Comparison of ENCODE assay signal across 20 cellular contexts in the genomic region with DNA sequence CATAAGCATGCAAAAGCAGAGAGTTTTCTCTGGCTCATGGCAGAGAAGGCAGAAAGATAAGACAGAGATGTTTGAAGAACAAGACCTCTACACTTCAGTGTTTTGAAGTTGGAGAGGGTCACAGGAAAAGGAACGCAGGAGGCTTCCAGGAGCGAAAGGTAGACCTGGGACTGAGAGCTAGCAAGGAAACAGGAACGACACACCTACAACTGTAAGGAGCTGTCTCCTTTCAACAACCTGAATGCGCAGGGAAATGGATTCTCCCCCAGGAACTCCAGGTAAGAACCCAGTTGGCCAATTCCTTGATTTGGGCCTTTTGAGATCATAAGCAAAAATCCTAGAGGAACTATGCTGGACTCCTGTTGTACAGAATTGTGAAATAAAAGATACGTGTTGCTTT.
DNase-seq lines count a peak whose midpoint lies in the region; ATAC-seq and TF ChIP-seq lines count a peak whose summit lies in the region.
"Had no signal": no experiment of that assay in that cellular context is flagged by ENCODE, and none has a peak within 500 bp of the region (broad histone marks: within the 10 kb centered on the region; RNA-seq: fewer than 3 reads in every experiment).

No MANE protein-coding gene starts in this region.

- H4K20me1 ChIP-seq in GM23338 (replicated peaks; ENCODE audit: insufficient read depth) = no peaks in the 10 kb centered on the region
- H4K20me1 ChIP-seq: BLaER1 treated with 17β-estradiol and CSF1 and Interleukin-3, amounts not matched to agents 10 nM and 100 nM had no signal

- 88 to 92% (median 91%) methylated on average over 5 of the region's 5 CpGs for WGBS in psoas muscle, 3 donors

- no peak overlapping the region for H3K9ac ChIP-seq in mucosa of rectum (ENCODE audit: low read depth in 1 of 2, low read length in 2 of 2)
- H3K9ac ChIP-seq: BLaER1 treated with 17β-estradiol and CSF1 and Interleukin-3, amounts not matched to agents 10 nM and 100 nM had no signal

- no peak overlapping the region for H3K4me2 ChIP-seq in GM23338
- H3K4me2 ChIP-seq: A549; BLaER1 treated with 17β-estradiol and CSF1 and Interleukin-3, amounts not matched to agents 10 nM and 100 nM had no signal

- DNase-seq in GM23338 (ENCODE audit: low spot score) (no peak), endothelial cell (ENCODE audit: low spot score) (no peak), left colon (no peak), lower lobe of right lung (no peak), psoas muscle (no peak)
- DNase-seq: AML-193; Caco-2; Calu3; CD4-positive, alpha-beta T cell; CD8-positive, alpha-beta T cell; DMS79 treated with DMSO at 0.1 percent for 48 hours; GF-D8 had no signal

- H3K27me3 ChIP-seq in GM23338 (ENCODE audit: insufficient read depth) (no peaks in the 10 kb centered on the region), mucosa of rectum (ENCODE audit: control insufficient read depth in 2 of 2, insufficient read depth in 2 of 2, low read length in 2 of 2) (no peaks in the 10 kb centered on the region), lower lobe of right lung (ENCODE audit: low read depth) (no peaks in the 10 kb centered on the region), psoas muscle (ENCODE audit: insufficient read depth in 3 of 3, low read length in 2 of 3) (no peaks in the 10 kb centered on the region)
- H3K27me3 ChIP-seq: BLaER1 treated with 17β-estradiol and CSF1 and Interleukin-3, amounts not matched to agents 10 nM and 100 nM had no signal

- no peaks in the 10 kb centered on the region; the same call in 1 of the 2 replicates for H3K9me2 ChIP-seq in GM23338 (ENCODE audit: insufficient read depth)

- ATAC-seq in GM23338 (no peak), left colon (peak; percentile 74), lower lobe of right lung (no peak), psoas muscle (no peak), GM21360 (IDR thresholded peaks at IDR 0.05; ENCODE audit: unreplicated experiment) (no peak), GM19397 (IDR thresholded peaks at IDR 0.05; ENCODE audit: unreplicated experiment) (no peak)
- ATAC-seq: A549; CD8-positive, alpha-beta T cell had no signal

- H3K9me3 Mint-ChIP-seq in GM23338 = peaks cover 23% of the 10 kb centered on the region
- no peaks in the 10 kb centered on the region for H3K9me3 Mint-ChIP-seq in endothelial cell (ENCODE audit: unreplicated experiment)

- H3K4me3 Mint-ChIP-seq in GM23338 = no peak overlapping the region
- H3K4me3 Mint-ChIP-seq in endothelial cell (ENCODE audit: unreplicated experiment) = peak overlapping the region; percentile 42
- H3K4me3 Mint-ChIP-seq: B cell; CD4-positive, alpha-beta T cell; CD8-positive, alpha-beta T cell had no signal

- intact Hi-C loops in left colon (cut with DNase I, micrococcal nuclease) (no loop called here), lower lobe of right lung (cut with DNase I) (no loop called here), psoas muscle (cut with DNase I) (no loop called here)

- H3K27me3 Mint-ChIP-seq in GM23338 (ENCODE audit: insufficient read depth, low read depth, poor library complexity) (no peaks in the 10 kb centered on the region), endothelial cell (ENCODE audit: unreplicated experiment) (peaks cover 1% of the 10 kb centered on the region)
- H3K27me3 Mint-ChIP-seq: B cell; CD4-positive, alpha-beta T cell had no signal

- H3K4me3 ChIP-seq in GM23338 (no peak overlapping the region), mucosa of rectum (ENCODE audit: low read length in 2 of 2) (peak overlapping the region in 1 of 2 donors; percentile 16), lower lobe of right lung (no peak overlapping the region), psoas muscle (no peak overlapping the region)
- H3K4me3 ChIP-seq: A549; BLaER1 treated with 17β-estradiol and CSF1 and Interleukin-3, amounts not matched to agents 10 nM and 100 nM had no signal

- H3K4me1 ChIP-seq in GM23338 (ENCODE audit: insufficient read depth) (no peaks in the 10 kb centered on the region), mucosa of rectum (ENCODE audit: control insufficient read depth in 2 of 2, insufficient read depth in 2 of 2, low read length in 2 of 2) (peaks cover 12 to 18% of the 10 kb centered on the region in 2 donors), lower lobe of right lung (no peaks in the 10 kb centered on the region), psoas muscle (no peaks in the 10 kb centered on the region)
- H3K4me1 ChIP-seq: A549; BLaER1 treated with 17β-estradiol and CSF1 and Interleukin-3, amounts not matched to agents 10 nM and 100 nM; Caco-2 had no signal

- H3K9me3 ChIP-seq in mucosa of rectum (ENCODE audit: control insufficient read depth in 2 of 2, low read length in 2 of 2) (peaks cover 0 to 2% of the 10 kb centered on the region in 2 donors), lower lobe of right lung (no peaks in the 10 kb centered on the region), psoas muscle (no peaks in the 10 kb centered on the region)
- H3K9me3 ChIP-seq: A549, Caco-2 had no signal

- H3K27ac ChIP-seq in GM23338 (ENCODE audit: low read depth) (no peak overlapping the region), mucosa of rectum (ENCODE audit: low read depth in 2 of 2, low read length in 2 of 2) (peak overlapping the region; percentile 33 to 42), lower lobe of right lung (no peak overlapping the region), psoas muscle (no peak overlapping the region)
- H3K27ac ChIP-seq: 22Rv1; A549; BLaER1 treated with 17β-estradiol and CSF1 and Interleukin-3, amounts not matched to agents 10 nM and 100 nM; C4-2B had no signal

- no peaks in the 10 kb centered on the region for H3F3A ChIP-seq in GM23338 (replicated peaks; ENCODE audit: low read depth)

- H3K79me2 ChIP-seq in GM23338 (replicated peaks; ENCODE audit: insufficient read depth) = no peaks in the 10 kb centered on the region

- H2AFZ ChIP-seq in GM23338 = 0 out of 2 replicates have a peak overlapping the region, but pooled peaks have one; percentile 33

- 0 out of 2 replicates have a peak, but pooled peaks cover 7% of the 10 kb centered on the region for H3K36me3 ChIP-seq in GM23338 (ENCODE audit: insufficient read depth)
- no peaks in the 10 kb centered on the region for H3K36me3 ChIP-seq in mucosa of rectum (ENCODE audit: control insufficient read depth in 2 of 2, insufficient read depth in 2 of 2, low read length in 2 of 2)
- no peaks in the 10 kb centered on the region for H3K36me3 ChIP-seq in lower lobe of right lung
- no peaks in the 10 kb centered on the region for H3K36me3 ChIP-seq in psoas muscle (ENCODE audit: insufficient read depth in 1 of 2, low read depth in 1 of 2)
- H3K36me3 ChIP-seq: BLaER1 treated with 17β-estradiol and CSF1 and Interleukin-3, amounts not matched to agents 10 nM and 100 nM had no signal

- H3K27ac Mint-ChIP-seq in GM23338 = no peak overlapping the region
- H3K27ac Mint-ChIP-seq in endothelial cell (ENCODE audit: unreplicated experiment) = no peak overlapping the region
- H3K27ac Mint-ChIP-seq: B cell; CD4-positive, alpha-beta T cell; CD8-positive, alpha-beta T cell had no signal

- TF ChIP-seq CTCF in GM23338 (conservative IDR thresholded peaks at IDR 0.05; ENCODE audit: low read depth in 2 of 2) = no peak
- TF ChIP-seq CTCF in endothelial cell (IDR thresholded peaks at IDR 0.05; ENCODE audit: unreplicated experiment) = no peak
- no peak for TF ChIP-seq CTCF in lower lobe of right lung (IDR thresholded peaks at IDR 0.05)
- TF ChIP-seq CTCF in psoas muscle (IDR thresholded peaks at IDR 0.05) = no peak

- no peaks in the 10 kb centered on the region for H3K4me1 Mint-ChIP-seq in GM23338
- peaks cover 5% of the 10 kb centered on the region for H3K4me1 Mint-ChIP-seq in endothelial cell (ENCODE audit: unreplicated experiment)
- H3K4me1 Mint-ChIP-seq: B cell had no signal

- H3K36me3 Mint-ChIP-seq in GM23338 (ENCODE audit: low read depth) (peaks cover 18% of the 10 kb centered on the region; the same call in 2 of the 3 replicates), endothelial cell (ENCODE audit: low read depth, unreplicated experiment) (peaks cover 4% of the 10 kb centered on the region)
- H3K36me3 Mint-ChIP-seq: CD8-positive, alpha-beta T cell had no signal

TF ChIP-seq in GM23338, 12 proteins besides CTCF, POLR2A, EP300 and RAD21 (continues in another document):
- TF ChIP-seq NANOG (IDR thresholded peaks at IDR 0.05; ENCODE audit: borderline replicate concordance) = no peak
- no peak for TF ChIP-seq POLR2AphosphoS5 (IDR thresholded peaks at IDR 0.05; ENCODE audit: low read depth)
- no peak for TF ChIP-seq STAT1 (IDR thresholded peaks at IDR 0.05; ENCODE audit: unreplicated experiment)
- TF ChIP-seq, protein P1, sequence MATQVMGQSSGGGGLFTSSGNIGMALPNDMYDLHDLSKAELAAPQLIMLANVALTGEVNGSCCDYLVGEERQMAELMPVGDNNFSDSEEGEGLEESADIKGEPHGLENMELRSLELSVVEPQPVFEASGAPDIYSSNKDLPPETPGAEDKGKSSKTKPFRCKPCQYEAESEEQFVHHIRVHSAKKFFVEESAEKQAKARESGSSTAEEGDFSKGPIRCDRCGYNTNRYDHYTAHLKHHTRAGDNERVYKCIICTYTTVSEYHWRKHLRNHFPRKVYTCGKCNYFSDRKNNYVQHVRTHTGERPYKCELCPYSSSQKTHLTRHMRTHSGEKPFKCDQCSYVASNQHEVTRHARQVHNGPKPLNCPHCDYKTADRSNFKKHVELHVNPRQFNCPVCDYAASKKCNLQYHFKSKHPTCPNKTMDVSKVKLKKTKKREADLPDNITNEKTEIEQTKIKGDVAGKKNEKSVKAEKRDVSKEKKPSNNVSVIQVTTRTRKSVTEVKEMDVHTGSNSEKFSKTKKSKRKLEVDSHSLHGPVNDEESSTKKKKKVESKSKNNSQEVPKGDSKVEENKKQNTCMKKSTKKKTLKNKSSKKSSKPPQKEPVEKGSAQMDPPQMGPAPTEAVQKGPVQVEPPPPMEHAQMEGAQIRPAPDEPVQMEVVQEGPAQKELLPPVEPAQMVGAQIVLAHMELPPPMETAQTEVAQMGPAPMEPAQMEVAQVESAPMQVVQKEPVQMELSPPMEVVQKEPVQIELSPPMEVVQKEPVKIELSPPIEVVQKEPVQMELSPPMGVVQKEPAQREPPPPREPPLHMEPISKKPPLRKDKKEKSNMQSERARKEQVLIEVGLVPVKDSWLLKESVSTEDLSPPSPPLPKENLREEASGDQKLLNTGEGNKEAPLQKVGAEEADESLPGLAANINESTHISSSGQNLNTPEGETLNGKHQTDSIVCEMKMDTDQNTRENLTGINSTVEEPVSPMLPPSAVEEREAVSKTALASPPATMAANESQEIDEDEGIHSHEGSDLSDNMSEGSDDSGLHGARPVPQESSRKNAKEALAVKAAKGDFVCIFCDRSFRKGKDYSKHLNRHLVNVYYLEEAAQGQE (IDR thresholded peaks at IDR 0.05; ENCODE audit: unreplicated experiment) = no peak
- TF ChIP-seq ZNF331 (CRISPR knock-in tag; IDR thresholded peaks at IDR 0.05; ENCODE audit: low read depth) = no peak
- TF ChIP-seq EZH2 (IDR thresholded peaks at IDR 0.05; ENCODE audit: low read depth, unreplicated experiment) = no peak
- no peak for TF ChIP-seq EZH2phosphoT487 (IDR thresholded peaks at IDR 0.05; ENCODE audit: unreplicated experiment)
- TF ChIP-seq ZNF114 (CRISPR knock-in tag; IDR thresholded peaks at IDR 0.05) = no peak
- TF ChIP-seq CREB1 (CRISPR knock-in tag; IDR thresholded peaks at IDR 0.05; ENCODE audit: low read depth) = no peak

Comparison
In these comparisons a context has a peak if more than half of its experiments do, and no peak if none do; other contexts are left out.
1. H3K27ac ChIP-seq: peak in mucosa of rectum (2 of 2); none in GM23338 (single experiment), lower lobe of right lung (single experiment) and psoas muscle (single experiment).